1 cellular context compared by ENCODE assay signal in the genomic region with DNA sequence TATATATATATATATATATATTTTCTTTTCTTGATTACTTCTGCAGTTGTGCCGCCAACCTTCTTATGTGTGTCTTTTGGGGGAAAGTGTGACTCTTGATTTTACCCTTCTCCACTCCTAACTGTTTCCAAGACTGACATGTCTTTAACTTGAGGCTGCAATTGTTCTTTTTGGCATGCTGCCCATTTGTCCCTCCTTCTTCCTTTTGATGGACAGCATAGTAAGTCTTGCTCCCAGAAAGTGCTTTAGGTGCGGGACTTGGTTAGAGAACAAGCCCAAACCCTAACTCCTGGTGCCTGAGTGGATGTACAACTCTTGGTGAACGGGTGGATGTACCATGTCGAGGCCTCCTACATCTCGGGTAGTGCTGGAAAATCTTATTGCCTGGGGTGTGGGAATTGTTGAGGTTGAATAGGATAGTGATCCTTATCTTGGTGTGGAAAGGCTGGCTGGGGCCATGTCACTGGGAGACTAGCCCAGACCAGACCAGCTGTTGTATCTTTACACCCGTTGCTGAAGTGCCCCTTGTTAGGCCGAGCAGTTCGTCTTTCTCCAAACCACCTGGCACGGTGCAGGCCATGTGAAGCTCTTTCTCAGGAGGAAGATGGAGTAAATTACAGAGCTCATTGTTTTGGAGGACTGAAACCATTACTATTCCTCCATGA.
TF ChIP-seq lines count a peak whose summit lies in the region.

No MANE protein-coding gene starts in this region.

TF ChIP-seq in endothelial cell of umbilical vein, 7 proteins besides CTCF, POLR2A, EP300 and RAD21 (continued from another document):
- TF ChIP-seq JUN (IDR thresholded peaks at IDR 0.05; ENCODE audit: borderline replicate concordance, insufficient read depth, insufficient read length, low read depth), result no peak
- TF ChIP-seq, protein P1, sequence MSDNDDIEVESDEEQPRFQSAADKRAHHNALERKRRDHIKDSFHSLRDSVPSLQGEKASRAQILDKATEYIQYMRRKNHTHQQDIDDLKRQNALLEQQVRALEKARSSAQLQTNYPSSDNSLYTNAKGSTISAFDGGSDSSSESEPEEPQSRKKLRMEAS (IDR thresholded peaks at IDR 0.05; ENCODE audit: insufficient read depth, insufficient read length), result no peak
